In genomic region chr16:7278636-7279035, GRCh38 we compare ENCODE assay signal across 7 cellular contexts. TPM values are rescaled to one million over a fixed set of nuclear protein-coding genes. Genes with fewer than 3 reads are reported as not detected.
"Had no signal": no experiment of that assay in that cellular context is flagged by ENCODE, and none has a peak within 500 bp of the region (broad histone marks: within the 10 kb centered on the region; RNA-seq: fewer than 3 reads in every experiment).

No MANE protein-coding gene starts in this region.

- H3K4me3 ChIP-seq: GM23338, K562 had no signal

- DNase-seq: H9, HCEC 1CT, IMR-90, KG1 had no signal

- ATAC-seq: GM23338, K562 had no signal

RNA-seq across cellular contexts. Expression of gene RBFOX1, which starts 54.0 kb away (rescaled TPM):
- total RNA-seq: HT-29, IMR-90, K562 had no signal
